ENCODE assay signal across 23 cellular contexts in genomic region chr4:188819243-188819642, GRCh38.
"Had no signal": no experiment of that assay in that cellular context is flagged by ENCODE, and none has a peak within 500 bp of the region (broad histone marks: within the 10 kb centered on the region; RNA-seq: fewer than 3 reads in every experiment).

No MANE protein-coding gene starts in this region.

- H3K9me3 ChIP-seq: SJCRH30 had no signal

- FAIRE-seq: astrocyte had no signal

- H3K27ac ChIP-seq: Peyer's patch, RWPE1, SJCRH30 had no signal

- H3K27me3 ChIP-seq: Peyer's patch, SJCRH30 had no signal

- DNase-seq: activated CD4-positive, alpha-beta T cell treated with anti-CD3 and anti-CD28 coated beads for 48 hours; activated CD4-positive, alpha-beta T cell treated with anti-CD3 and anti-CD28 coated beads, Interleukin-2, amount 50 U/mL, for 4 hours; activated CD4-positive, CD25-positive, alpha-beta regulatory T cell treated with anti-CD3 and anti-CD28 coated beads, Interleukin-2, amount 50 U/mL, for 72 hours; activated CD8-positive, alpha-beta memory T cell treated with anti-CD3 and anti-CD28 coated beads, Interleukin-2, amount 50 U/mL, for 48 hours; activated CD8-positive, alpha-beta T cell treated with anti-CD3 and anti-CD28 coated beads, Interleukin-2, amount 10 ng/mL, durations not matched to agents 7 days and 5 days; activated effector memory CD4-positive, alpha-beta T cell treated with Interleukin-2 at 50 U/mL for 16 hours; activated naive CD4-positive, alpha-beta T cell treated with Interleukin-2 at 50 U/mL for 16 hours; activated naive CD8-positive, alpha-beta T cell treated with anti-CD3 and anti-CD28 coated beads, Interleukin-2, amount 50 U/mL, for 24 hours; activated T-cell treated with anti-CD3 and anti-CD28 coated beads, Interleukin-2, amount 50 U/mL, for 1 hour; amygdala; caudate nucleus; Karpas-422; NCI-H1105 treated with DMSO at 0.1 percent for 48 hours; NCI-H1436 treated with DMSO at 0.1 percent for 48 hours; NCI-H187; NCI-H2081; NCI-H446; NCI-H524; Peyer's patch; Right ventricle myocardium superior; SJCRH30 had no signal

- H3K4me3 ChIP-seq: Peyer's patch, SJCRH30 had no signal

- H3K36me3 ChIP-seq: Peyer's patch, SJCRH30 had no signal

- H3K4me1 ChIP-seq: Peyer's patch, SJCRH30 had no signal
